ENCODE assay signal across 3 cellular contexts in the genomic region with DNA sequence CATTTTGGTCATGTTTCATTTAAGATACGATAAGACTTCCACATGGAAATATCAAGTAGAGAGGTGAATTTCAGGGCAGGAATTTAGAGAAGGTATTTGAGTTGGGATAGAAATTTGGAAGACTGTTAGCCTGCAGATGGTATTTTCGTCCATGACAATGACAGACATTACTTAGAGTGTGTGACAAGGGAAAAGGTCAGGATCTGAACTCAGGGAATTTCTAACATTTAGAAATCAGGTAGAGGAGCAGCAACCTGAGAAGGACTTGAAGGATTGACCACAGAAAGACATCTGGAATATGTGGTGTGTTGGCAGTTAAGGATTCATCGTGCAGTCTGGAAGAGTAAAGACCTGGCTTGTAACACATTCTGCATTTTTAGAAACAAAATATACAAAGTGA.
TF ChIP-seq lines count a peak whose summit lies in the region.

No MANE protein-coding gene starts in this region.

TF ChIP-seq in SK-N-SH treated with all-trans-retinoic acid at 6 μM for 48 hours, 23 proteins besides CTCF, POLR2A, EP300 and RAD21:
- TF ChIP-seq ARNTL (CRISPR knock-in tag; IDR thresholded peaks at IDR 0.05; ENCODE audit: borderline replicate concordance, low read depth) (no peak), ZNF70 (CRISPR knock-in tag; IDR thresholded peaks at IDR 0.05) (no peak), ZFP3 (CRISPR knock-in tag; IDR thresholded peaks at IDR 0.05) (no peak), OSR1 (CRISPR knock-in tag; IDR thresholded peaks at IDR 0.05) (no peak), ISL1 (CRISPR knock-in tag; IDR thresholded peaks at IDR 0.05) (no peak), ESRRG (CRISPR knock-in tag; IDR thresholded peaks at IDR 0.05) (no peak), TOX (CRISPR knock-in tag; IDR thresholded peaks at IDR 0.05; ENCODE audit: borderline replicate concordance) (no peak), GLIS3 (CRISPR knock-in tag; IDR thresholded peaks at IDR 0.05) (no peak), BACH2 (CRISPR knock-in tag; IDR thresholded peaks at IDR 0.05; ENCODE audit: borderline replicate concordance) (no peak), ZFP30 (CRISPR knock-in tag; IDR thresholded peaks at IDR 0.05) (no peak), SNAI2 (CRISPR knock-in tag; IDR thresholded peaks at IDR 0.05) (no peak)
- TF ChIP-seq, protein P1, sequence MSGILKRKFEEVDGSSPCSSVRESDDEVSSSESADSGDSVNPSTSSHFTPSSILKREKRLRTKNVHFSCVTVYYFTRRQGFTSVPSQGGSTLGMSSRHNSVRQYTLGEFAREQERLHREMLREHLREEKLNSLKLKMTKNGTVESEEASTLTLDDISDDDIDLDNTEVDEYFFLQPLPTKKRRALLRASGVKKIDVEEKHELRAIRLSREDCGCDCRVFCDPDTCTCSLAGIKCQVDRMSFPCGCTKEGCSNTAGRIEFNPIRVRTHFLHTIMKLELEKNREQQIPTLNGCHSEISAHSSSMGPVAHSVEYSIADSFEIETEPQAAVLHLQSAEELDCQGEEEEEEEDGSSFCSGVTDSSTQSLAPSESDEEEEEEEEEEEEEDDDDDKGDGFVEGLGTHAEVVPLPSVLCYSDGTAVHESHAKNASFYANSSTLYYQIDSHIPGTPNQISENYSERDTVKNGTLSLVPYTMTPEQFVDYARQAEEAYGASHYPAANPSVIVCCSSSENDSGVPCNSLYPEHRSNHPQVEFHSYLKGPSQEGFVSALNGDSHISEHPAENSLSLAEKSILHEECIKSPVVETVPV (CRISPR knock-in tag; IDR thresholded peaks at IDR 0.05) = no peak
- TF ChIP-seq, protein P2, sequence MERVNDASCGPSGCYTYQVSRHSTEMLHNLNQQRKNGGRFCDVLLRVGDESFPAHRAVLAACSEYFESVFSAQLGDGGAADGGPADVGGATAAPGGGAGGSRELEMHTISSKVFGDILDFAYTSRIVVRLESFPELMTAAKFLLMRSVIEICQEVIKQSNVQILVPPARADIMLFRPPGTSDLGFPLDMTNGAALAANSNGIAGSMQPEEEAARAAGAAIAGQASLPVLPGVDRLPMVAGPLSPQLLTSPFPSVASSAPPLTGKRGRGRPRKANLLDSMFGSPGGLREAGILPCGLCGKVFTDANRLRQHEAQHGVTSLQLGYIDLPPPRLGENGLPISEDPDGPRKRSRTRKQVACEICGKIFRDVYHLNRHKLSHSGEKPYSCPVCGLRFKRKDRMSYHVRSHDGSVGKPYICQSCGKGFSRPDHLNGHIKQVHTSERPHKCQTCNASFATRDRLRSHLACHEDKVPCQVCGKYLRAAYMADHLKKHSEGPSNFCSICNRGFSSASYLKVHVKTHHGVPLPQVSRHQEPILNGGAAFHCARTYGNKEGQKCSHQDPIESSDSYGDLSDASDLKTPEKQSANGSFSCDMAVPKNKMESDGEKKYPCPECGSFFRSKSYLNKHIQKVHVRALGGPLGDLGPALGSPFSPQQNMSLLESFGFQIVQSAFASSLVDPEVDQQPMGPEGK (CRISPR knock-in tag; IDR thresholded peaks at IDR 0.05; ENCODE audit: borderline replicate concordance) = no peak
- TF ChIP-seq, protein P3, sequence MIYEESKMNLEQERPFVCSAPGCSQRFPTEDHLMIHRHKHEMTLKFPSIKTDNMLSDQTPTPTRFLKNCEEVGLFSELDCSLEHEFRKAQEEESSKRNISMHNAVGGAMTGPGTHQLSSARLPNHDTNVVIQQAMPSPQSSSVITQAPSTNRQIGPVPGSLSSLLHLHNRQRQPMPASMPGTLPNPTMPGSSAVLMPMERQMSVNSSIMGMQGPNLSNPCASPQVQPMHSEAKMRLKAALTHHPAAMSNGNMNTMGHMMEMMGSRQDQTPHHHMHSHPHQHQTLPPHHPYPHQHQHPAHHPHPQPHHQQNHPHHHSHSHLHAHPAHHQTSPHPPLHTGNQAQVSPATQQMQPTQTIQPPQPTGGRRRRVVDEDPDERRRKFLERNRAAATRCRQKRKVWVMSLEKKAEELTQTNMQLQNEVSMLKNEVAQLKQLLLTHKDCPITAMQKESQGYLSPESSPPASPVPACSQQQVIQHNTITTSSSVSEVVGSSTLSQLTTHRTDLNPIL (CRISPR knock-in tag; IDR thresholded peaks at IDR 0.05; ENCODE audit: low read depth) = no peak
TF ChIP-seq in SK-N-SH treated with all-trans-retinoic acid at 6 μM for 48 hours: peak in this region for 0.

TF ChIP-seq in SK-N-SH, 30 proteins besides CTCF, POLR2A, EP300 and RAD21 (continues in another document):
- no peak for TF ChIP-seq TEAD4 (IDR thresholded peaks at IDR 0.05; ENCODE audit: borderline replicate concordance, insufficient read depth)
- TF ChIP-seq FOXJ3 (CRISPR knock-in tag; IDR thresholded peaks at IDR 0.05) = no peak
- no peak for TF ChIP-seq TAF1 (IDR thresholded peaks at IDR 0.05; ENCODE audit: borderline replicate concordance, low read depth, low read length)
- TF ChIP-seq, protein P4, sequence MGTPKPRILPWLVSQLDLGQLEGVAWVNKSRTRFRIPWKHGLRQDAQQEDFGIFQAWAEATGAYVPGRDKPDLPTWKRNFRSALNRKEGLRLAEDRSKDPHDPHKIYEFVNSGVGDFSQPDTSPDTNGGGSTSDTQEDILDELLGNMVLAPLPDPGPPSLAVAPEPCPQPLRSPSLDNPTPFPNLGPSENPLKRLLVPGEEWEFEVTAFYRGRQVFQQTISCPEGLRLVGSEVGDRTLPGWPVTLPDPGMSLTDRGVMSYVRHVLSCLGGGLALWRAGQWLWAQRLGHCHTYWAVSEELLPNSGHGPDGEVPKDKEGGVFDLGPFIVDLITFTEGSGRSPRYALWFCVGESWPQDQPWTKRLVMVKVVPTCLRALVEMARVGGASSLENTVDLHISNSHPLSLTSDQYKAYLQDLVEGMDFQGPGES (IDR thresholded peaks at IDR 0.05; ENCODE audit: low read depth, low read length) = no peak
- TF ChIP-seq NRF1 (IDR thresholded peaks at IDR 0.05; ENCODE audit: low read depth, low read length) = no peak
- TF ChIP-seq YY1 (IDR thresholded peaks at IDR 0.05; ENCODE audit: low read depth) = no peak
- no peak for TF ChIP-seq RXRA (IDR thresholded peaks at IDR 0.05; ENCODE audit: borderline replicate concordance, low read depth)
- no peak for TF ChIP-seq TCF12 (IDR thresholded peaks at IDR 0.05)
- no peak for TF ChIP-seq EZH2phosphoT487 (IDR thresholded peaks at IDR 0.05; ENCODE audit: borderline replicate concordance, low read depth)
- no peak for TF ChIP-seq MXI1 (IDR thresholded peaks at IDR 0.05; ENCODE audit: low read depth, low read length)
- TF ChIP-seq, protein P5, sequence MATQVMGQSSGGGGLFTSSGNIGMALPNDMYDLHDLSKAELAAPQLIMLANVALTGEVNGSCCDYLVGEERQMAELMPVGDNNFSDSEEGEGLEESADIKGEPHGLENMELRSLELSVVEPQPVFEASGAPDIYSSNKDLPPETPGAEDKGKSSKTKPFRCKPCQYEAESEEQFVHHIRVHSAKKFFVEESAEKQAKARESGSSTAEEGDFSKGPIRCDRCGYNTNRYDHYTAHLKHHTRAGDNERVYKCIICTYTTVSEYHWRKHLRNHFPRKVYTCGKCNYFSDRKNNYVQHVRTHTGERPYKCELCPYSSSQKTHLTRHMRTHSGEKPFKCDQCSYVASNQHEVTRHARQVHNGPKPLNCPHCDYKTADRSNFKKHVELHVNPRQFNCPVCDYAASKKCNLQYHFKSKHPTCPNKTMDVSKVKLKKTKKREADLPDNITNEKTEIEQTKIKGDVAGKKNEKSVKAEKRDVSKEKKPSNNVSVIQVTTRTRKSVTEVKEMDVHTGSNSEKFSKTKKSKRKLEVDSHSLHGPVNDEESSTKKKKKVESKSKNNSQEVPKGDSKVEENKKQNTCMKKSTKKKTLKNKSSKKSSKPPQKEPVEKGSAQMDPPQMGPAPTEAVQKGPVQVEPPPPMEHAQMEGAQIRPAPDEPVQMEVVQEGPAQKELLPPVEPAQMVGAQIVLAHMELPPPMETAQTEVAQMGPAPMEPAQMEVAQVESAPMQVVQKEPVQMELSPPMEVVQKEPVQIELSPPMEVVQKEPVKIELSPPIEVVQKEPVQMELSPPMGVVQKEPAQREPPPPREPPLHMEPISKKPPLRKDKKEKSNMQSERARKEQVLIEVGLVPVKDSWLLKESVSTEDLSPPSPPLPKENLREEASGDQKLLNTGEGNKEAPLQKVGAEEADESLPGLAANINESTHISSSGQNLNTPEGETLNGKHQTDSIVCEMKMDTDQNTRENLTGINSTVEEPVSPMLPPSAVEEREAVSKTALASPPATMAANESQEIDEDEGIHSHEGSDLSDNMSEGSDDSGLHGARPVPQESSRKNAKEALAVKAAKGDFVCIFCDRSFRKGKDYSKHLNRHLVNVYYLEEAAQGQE (IDR thresholded peaks at IDR 0.05; ENCODE audit: low read depth, low read length) = no peak
- TF ChIP-seq CHD2 (IDR thresholded peaks at IDR 0.05; ENCODE audit: low read length, partially characterized antibody) = no peak
- TF ChIP-seq FOSL2 (IDR thresholded peaks at IDR 0.05; ENCODE audit: borderline replicate concordance, low read depth) = no peak
- no peak for TF ChIP-seq POLR2AphosphoS5 (IDR thresholded peaks at IDR 0.05; ENCODE audit: low read depth, low read length)
- TF ChIP-seq, protein P6, sequence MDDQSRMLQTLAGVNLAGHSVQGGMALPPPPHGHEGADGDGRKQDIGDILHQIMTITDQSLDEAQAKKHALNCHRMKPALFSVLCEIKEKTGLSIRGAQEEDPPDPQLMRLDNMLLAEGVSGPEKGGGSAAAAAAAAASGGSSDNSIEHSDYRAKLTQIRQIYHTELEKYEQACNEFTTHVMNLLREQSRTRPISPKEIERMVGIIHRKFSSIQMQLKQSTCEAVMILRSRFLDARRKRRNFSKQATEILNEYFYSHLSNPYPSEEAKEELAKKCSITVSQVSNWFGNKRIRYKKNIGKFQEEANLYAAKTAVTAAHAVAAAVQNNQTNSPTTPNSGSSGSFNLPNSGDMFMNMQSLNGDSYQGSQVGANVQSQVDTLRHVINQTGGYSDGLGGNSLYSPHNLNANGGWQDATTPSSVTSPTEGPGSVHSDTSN (IDR thresholded peaks at IDR 0.05) = no peak
- TF ChIP-seq RFX5 (IDR thresholded peaks at IDR 0.05; ENCODE audit: low read length) = no peak
- TF ChIP-seq, protein P7, sequence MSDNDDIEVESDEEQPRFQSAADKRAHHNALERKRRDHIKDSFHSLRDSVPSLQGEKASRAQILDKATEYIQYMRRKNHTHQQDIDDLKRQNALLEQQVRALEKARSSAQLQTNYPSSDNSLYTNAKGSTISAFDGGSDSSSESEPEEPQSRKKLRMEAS (IDR thresholded peaks at IDR 0.05; ENCODE audit: low read depth) = no peak
- TF ChIP-seq ELF1 (IDR thresholded peaks at IDR 0.05) = no peak

TF ChIP-seq in GM12878, 131 proteins besides CTCF, POLR2A, EP300 and RAD21:
- no peak for TF ChIP-seq GATAD2B (conservative IDR thresholded peaks at IDR 0.05; ENCODE audit: low read depth)
TF ChIP-seq in GM12878: peak in this region for 0.
